In the genomic region with DNA sequence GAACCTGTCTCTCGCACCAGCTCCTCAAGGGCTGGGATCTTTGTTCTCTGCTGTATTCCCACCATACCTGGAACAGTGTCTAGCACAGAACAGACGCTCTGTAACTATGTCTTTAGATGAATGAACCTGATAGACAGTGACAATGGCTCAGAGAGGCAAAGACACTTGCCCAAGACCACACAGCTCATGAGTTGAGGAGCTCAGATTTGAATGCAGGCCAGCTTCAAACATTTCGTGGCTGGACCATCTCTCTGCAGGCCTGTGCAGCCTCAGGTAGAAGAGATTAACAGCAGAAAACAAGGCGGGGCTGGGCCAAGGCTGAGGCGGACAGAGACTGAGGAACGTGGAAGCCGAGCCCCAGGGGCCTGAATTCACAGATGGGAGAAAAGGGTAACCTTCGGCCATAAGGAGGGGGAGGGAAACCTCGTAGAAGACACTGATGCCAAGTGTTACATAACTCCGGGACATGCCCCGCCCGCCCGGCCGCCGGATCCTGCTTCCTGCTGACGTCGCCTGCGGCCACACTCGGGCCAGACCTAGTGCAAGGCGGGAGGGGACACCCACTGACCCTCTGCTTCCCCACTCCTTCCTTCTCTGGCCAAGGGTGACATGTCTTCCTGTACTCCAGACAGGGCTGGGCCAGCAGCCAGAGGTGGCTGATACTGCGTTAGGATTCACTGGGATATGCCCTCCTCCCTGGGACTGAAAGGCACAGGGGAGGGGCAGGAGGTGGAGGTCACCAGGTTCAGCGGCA, we compare ENCODE assay signal across 8 cellular contexts.
DNase-seq lines count a peak whose midpoint lies in the region; ATAC-seq and TF ChIP-seq lines count a peak whose summit lies in the region.

No MANE protein-coding gene starts in this region.

- H3K27ac Mint-ChIP-seq in Calu3 (ENCODE audit: unreplicated experiment), result peak overlapping the region; percentile 44
- peak overlapping the region; percentile 30 for H3K27ac Mint-ChIP-seq in activated CD8-positive, alpha-beta T cell treated with anti-CD3 and anti-CD28 coated beads for 36 hours
- H3K27ac Mint-ChIP-seq in glutamatergic neuron (ENCODE audit: unreplicated experiment), result peak overlapping the region; percentile 59
- H3K27ac Mint-ChIP-seq in activated CD4-positive, alpha-beta memory T cell treated with anti-CD3 and anti-CD28 coated beads, Interleukin-2, amount 10 ng/mL, durations not matched to agents 7 days and 5 days, result no peak overlapping the region

- H3K9me3 Mint-ChIP-seq in Calu3 (ENCODE audit: low read depth, unreplicated experiment) (no peaks in the 10 kb centered on the region), glutamatergic neuron (ENCODE audit: unreplicated experiment) (peaks cover 15% of the 10 kb centered on the region)
- H3K9me3 Mint-ChIP-seq in activated CD8-positive, alpha-beta T cell treated with anti-CD3 and anti-CD28 coated beads for 36 hours, result no peaks in the 10 kb centered on the region
- H3K9me3 Mint-ChIP-seq in activated CD4-positive, alpha-beta memory T cell treated with anti-CD3 and anti-CD28 coated beads, Interleukin-2, amount 10 ng/mL, durations not matched to agents 7 days and 5 days, result no peaks in the 10 kb centered on the region
- no peaks in the 10 kb centered on the region for H3K9me3 Mint-ChIP-seq in activated T-cell treated with anti-CD3 and anti-CD28 coated beads, Interleukin-2, amount 50 U/mL, for 4 hours

- TF ChIP-seq CTCF in Calu3 (IDR thresholded peaks at IDR 0.05; ENCODE audit: unreplicated experiment) (no peak), glutamatergic neuron (IDR thresholded peaks at IDR 0.05; ENCODE audit: partially characterized antibody, unreplicated experiment) (no peak), prostate gland (IDR thresholded peaks at IDR 0.05) (no peak)
- no peak for TF ChIP-seq CTCF in activated CD8-positive, alpha-beta T cell treated with anti-CD3 and anti-CD28 coated beads for 36 hours (IDR thresholded peaks at IDR 0.05)

- CTCF ChIA-PET in Calu3 (lab: Charles Lee), result interaction anchor here (0.7 kb wide), 1 partner anchor 369 kb away, joined by 4 read pairs; no protein-coding TSS in a partner anchor
- CTCF ChIA-PET in activated CD8-positive, alpha-beta T cell treated with anti-CD3 and anti-CD28 coated beads for 36 hours (lab: Charles Lee), result interaction anchor here (1.0 kb wide), 2 partner anchors 10 to 18 kb away, joined by 3 to 4 read pairs; no protein-coding TSS in a partner anchor
- CTCF ChIA-PET in activated CD4-positive, alpha-beta memory T cell treated with anti-CD3 and anti-CD28 coated beads, Interleukin-2, amount 10 ng/mL, durations not matched to agents 7 days and 5 days (lab: Charles Lee), result no interaction called here

- ATAC-seq in activated CD8-positive, alpha-beta T cell treated with anti-CD3 and anti-CD28 coated beads for 36 hours, result no peak
- ATAC-seq in HG03108 (IDR thresholded peaks at IDR 0.05; ENCODE audit: unreplicated experiment), result no peak
- no peak for ATAC-seq in activated T-cell treated with anti-CD3 and anti-CD28 coated beads, Interleukin-2, amount 50 U/mL, for 4 hours

- TF ChIP-seq POLR2A in prostate gland (IDR thresholded peaks at IDR 0.05), result no peak

- H3K9me3 ChIP-seq in prostate gland, result no peaks in the 10 kb centered on the region

- H3K27me3 Mint-ChIP-seq in Calu3 (ENCODE audit: unreplicated experiment) (no peaks in the 10 kb centered on the region), glutamatergic neuron (ENCODE audit: unreplicated experiment) (peaks cover 11% of the 10 kb centered on the region)
- no peaks in the 10 kb centered on the region for H3K27me3 Mint-ChIP-seq in activated CD8-positive, alpha-beta T cell treated with anti-CD3 and anti-CD28 coated beads for 36 hours
- H3K27me3 Mint-ChIP-seq in activated CD4-positive, alpha-beta memory T cell treated with anti-CD3 and anti-CD28 coated beads, Interleukin-2, amount 10 ng/mL, durations not matched to agents 7 days and 5 days, result no peaks in the 10 kb centered on the region
- no peaks in the 10 kb centered on the region for H3K27me3 Mint-ChIP-seq in activated T-cell treated with anti-CD3 and anti-CD28 coated beads, Interleukin-2, amount 50 U/mL, for 4 hours (ENCODE audit: low read depth)

- BruUV-seq in Calu3 (replicated peaks; lab: Mats Ljungman, UMichigan), result no TSS peak

- peaks cover 18% of the 10 kb centered on the region for H3K4me1 Mint-ChIP-seq in Calu3 (ENCODE audit: low read depth, unreplicated experiment)
- H3K4me1 Mint-ChIP-seq in activated CD8-positive, alpha-beta T cell treated with anti-CD3 and anti-CD28 coated beads for 36 hours (ENCODE audit: low read depth), result no peaks in the 10 kb centered on the region
- peaks cover 19% of the 10 kb centered on the region for H3K4me1 Mint-ChIP-seq in glutamatergic neuron (ENCODE audit: low read depth, unreplicated experiment)
- H3K4me1 Mint-ChIP-seq in activated CD4-positive, alpha-beta memory T cell treated with anti-CD3 and anti-CD28 coated beads, Interleukin-2, amount 10 ng/mL, durations not matched to agents 7 days and 5 days, result no peaks in the 10 kb centered on the region
- H3K4me1 Mint-ChIP-seq in activated T-cell treated with anti-CD3 and anti-CD28 coated beads, Interleukin-2, amount 50 U/mL, for 4 hours (ENCODE audit: low read depth), result no peaks in the 10 kb centered on the region

- H3K4me3 ChIP-seq in prostate gland, result no peak overlapping the region

- H3K36me3 ChIP-seq in prostate gland, result peaks cover 8 to 24% of the 10 kb centered on the region in 2 donors

- POLR2A ChIA-PET in activated CD8-positive, alpha-beta T cell treated with anti-CD3 and anti-CD28 coated beads for 36 hours (lab: Charles Lee), result no interaction called here
- POLR2A ChIA-PET in activated CD4-positive, alpha-beta memory T cell treated with anti-CD3 and anti-CD28 coated beads, Interleukin-2, amount 10 ng/mL, durations not matched to agents 7 days and 5 days (lab: Charles Lee), result no interaction called here

- intact Hi-C loops in Calu3 (cut with micrococcal nuclease; ENCODE audit: unreplicated experiment), result no loop called here
- intact Hi-C loops in activated CD8-positive, alpha-beta T cell treated with anti-CD3 and anti-CD28 coated beads for 36 hours (cut with micrococcal nuclease), result no loop called here
- intact Hi-C loops in prostate gland (cut with DNase I), result loop anchor here (5.0 kb wide), 2 partner anchors 126 to 186 kb away; partner anchors contain the start of gene NCOR2

- no peak overlapping the region for H3K4me3 Mint-ChIP-seq in Calu3 (ENCODE audit: low read depth, unreplicated experiment)
- no peak overlapping the region for H3K4me3 Mint-ChIP-seq in activated CD8-positive, alpha-beta T cell treated with anti-CD3 and anti-CD28 coated beads for 36 hours
- no peak overlapping the region for H3K4me3 Mint-ChIP-seq in glutamatergic neuron (ENCODE audit: unreplicated experiment)
- H3K4me3 Mint-ChIP-seq in activated CD4-positive, alpha-beta memory T cell treated with anti-CD3 and anti-CD28 coated beads, Interleukin-2, amount 10 ng/mL, durations not matched to agents 7 days and 5 days, result no peak overlapping the region
- H3K4me3 Mint-ChIP-seq in activated T-cell treated with anti-CD3 and anti-CD28 coated beads, Interleukin-2, amount 50 U/mL, for 4 hours, result no peak overlapping the region

- peaks cover 77% of the 10 kb centered on the region for H3K36me3 Mint-ChIP-seq in Calu3 (ENCODE audit: insufficient read depth, unreplicated experiment)
- peaks cover 6% of the 10 kb centered on the region for H3K36me3 Mint-ChIP-seq in activated CD8-positive, alpha-beta T cell treated with anti-CD3 and anti-CD28 coated beads for 36 hours (ENCODE audit: low read depth)
- no peaks in the 10 kb centered on the region for H3K36me3 Mint-ChIP-seq in glutamatergic neuron (ENCODE audit: unreplicated experiment)
- H3K36me3 Mint-ChIP-seq in activated CD4-positive, alpha-beta memory T cell treated with anti-CD3 and anti-CD28 coated beads, Interleukin-2, amount 10 ng/mL, durations not matched to agents 7 days and 5 days (ENCODE audit: low read depth), result peaks cover 5% of the 10 kb centered on the region
- peaks cover 18% of the 10 kb centered on the region for H3K36me3 Mint-ChIP-seq in activated T-cell treated with anti-CD3 and anti-CD28 coated beads, Interleukin-2, amount 50 U/mL, for 4 hours (ENCODE audit: insufficient read depth)

- no peaks in the 10 kb centered on the region for H3K27me3 ChIP-seq in prostate gland (replicated peaks; ENCODE audit: insufficient read depth)

- DNase-seq in Calu3 (peak; percentile 61), glutamatergic neuron (no peak), prostate gland (ENCODE audit: low spot score) (peak; percentile 72)
- no peak for DNase-seq in activated CD8-positive, alpha-beta T cell treated with anti-CD3 and anti-CD28 coated beads for 36 hours
- DNase-seq in activated CD4-positive, alpha-beta memory T cell treated with anti-CD3 and anti-CD28 coated beads, Interleukin-2, amount 10 ng/mL, durations not matched to agents 7 days and 5 days, result no peak
- no peak for DNase-seq in activated effector memory CD4-positive, alpha-beta T cell treated with Interleukin-2 at 50 U/mL for 16 hours
- DNase-seq in activated T-cell treated with anti-CD3 and anti-CD28 coated beads, Interleukin-2, amount 50 U/mL, for 4 hours, result no peak

- WGBS in prostate gland, result 21% methylated on average over 22 of the region's 22 CpGs

- H3K4me1 ChIP-seq in prostate gland (replicated peaks), result peaks cover 36% of the 10 kb centered on the region

- peak overlapping the region; percentile 74 to 81 for H3K27ac ChIP-seq in prostate gland

Comparison
In these comparisons a context has a peak if more than half of its experiments do, and no peak if none do; other contexts are left out.
1. DNase-seq: peak in Calu3 (single experiment) and prostate gland (single experiment); none in activated CD8-positive, alpha-beta T cell treated with anti-CD3 and anti-CD28 coated beads for 36 hours (single experiment), glutamatergic neuron (single experiment), activated CD4-positive, alpha-beta memory T cell treated with anti-CD3 and anti-CD28 coated beads, Interleukin-2, amount 10 ng/mL, durations not matched to agents 7 days and 5 days (single experiment), activated effector memory CD4-positive, alpha-beta T cell treated with Interleukin-2 at 50 U/mL for 16 hours (single experiment) and activated T-cell treated with anti-CD3 and anti-CD28 coated beads, Interleukin-2, amount 50 U/mL, for 4 hours (single experiment).